In genomic region chr4:105607876-105608275, GRCh38 we compare ENCODE assay signal across 8 cellular contexts. TPM values are rescaled to one million over a fixed set of nuclear protein-coding genes. Genes with fewer than 3 reads are reported as not detected.
"Had no signal": no experiment of that assay in that cellular context is flagged by ENCODE, and none has a peak within 500 bp of the region (broad histone marks: within the 10 kb centered on the region; RNA-seq: fewer than 3 reads in every experiment).

No MANE protein-coding gene starts in this region.

- H3K27ac ChIP-seq: HL-60 had no signal

- H3K4me2 ChIP-seq: GM23338 had no signal

- DNase-seq: H9, HCEC 1CT, KBM-7 had no signal

- H3K4me3 ChIP-seq: GM23338 had no signal

- H2AFZ ChIP-seq: GM23338 had no signal

- ATAC-seq: GM23338, HepG2 had no signal

RNA-seq across cellular contexts. Expression of gene ARHGEF38, which starts 55.5 kb away (rescaled TPM):
- polyA plus RNA-seq: H1, HepG2, IgD-negative memory B cell had no signal
